ENCODE assay signal across 30 cellular contexts in the genomic region with DNA sequence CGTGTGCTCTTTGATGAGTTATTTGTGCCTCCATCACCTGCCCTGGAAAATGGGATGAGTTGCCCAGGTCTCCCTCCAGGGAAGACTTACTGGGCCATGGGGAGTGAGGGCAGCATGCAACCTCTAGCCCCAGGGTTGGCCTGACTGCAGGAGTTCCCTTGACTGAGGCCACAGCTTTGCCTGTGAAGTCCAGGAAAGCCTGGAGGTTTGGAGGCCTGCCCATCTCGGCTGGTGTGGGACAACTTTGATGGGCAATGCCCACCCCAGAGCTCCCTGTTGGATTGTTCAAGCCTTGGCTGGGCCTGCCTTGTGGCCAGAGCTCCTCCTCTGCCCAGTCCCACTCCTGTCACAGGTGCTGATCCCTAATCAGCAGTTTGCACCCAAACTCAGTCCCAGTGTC.
"Had no signal": no experiment of that assay in that cellular context is flagged by ENCODE, and none has a peak within 500 bp of the region (broad histone marks: within the 10 kb centered on the region; RNA-seq: fewer than 3 reads in every experiment).

No MANE protein-coding gene starts in this region.

- H3K27ac Mint-ChIP-seq: activated CD4-positive, alpha-beta memory T cell treated with anti-CD3 and anti-CD28 coated beads, Interleukin-2, amount 10 ng/mL, durations not matched to agents 7 days and 5 days; activated CD4-positive, alpha-beta T cell treated with anti-CD3 and anti-CD28 coated beads, Interleukin-2, amount 10 ng/mL, durations not matched to agents 7 days and 5 days; activated naive CD4-positive, alpha-beta T cell treated with anti-CD3 and anti-CD28 coated beads for 36 hours; activated naive CD4-positive, alpha-beta T cell treated with anti-CD3 and anti-CD28 coated beads, Interleukin-2, amount 50 U/mL, for 24 hours; activated naive CD8-positive, alpha-beta T cell treated with anti-CD3 and anti-CD28 coated beads for 36 hours; activated naive CD8-positive, alpha-beta T cell treated with anti-CD3 and anti-CD28 coated beads, Interleukin-2, amount 50 U/mL, for 24 hours; activated T-helper 1 cell treated with anti-CD3 and anti-CD28 coated beads, Interleukin-12 subunit alpha, Interleukin-12 subunit beta, Interleukin-2, Interleukin-4 antibody, amounts not matched to agents 30 ng/mL and 10 ng/mL and 1 ng/mL, durations not matched to agents 14 hours and 24 hours and 36 hours; activated T-helper 2 cell treated with anti-CD3 and anti-CD28 coated beads, Interferon-gamma antibody, Interleukin-2, Interleukin-4, amounts not matched to agents 10 μg/mL and 5 μg/mL and 100 μg/mL, durations not matched to agents 14 hours and 24 hours and 36 hours; dendritic cell treated with granulocyte-macrophage colony-stimulating factor and Interleukin-4, amounts not matched to agents 40 ng/mL and 50 ng/mL, for 4 days; endodermal cell; WTC11 had no signal

- H3K27ac ChIP-seq: adrenal gland, body of pancreas, coronary artery, dorsolateral prefrontal cortex, foreskin keratinocyte, gastrocnemius medialis, VCaP had no signal

- H3K4me3 Mint-ChIP-seq: activated CD4-positive, alpha-beta memory T cell treated with anti-CD3 and anti-CD28 coated beads, Interleukin-2, amount 10 ng/mL, durations not matched to agents 7 days and 5 days; activated CD4-positive, alpha-beta T cell treated with anti-CD3 and anti-CD28 coated beads, Interleukin-2, amount 10 ng/mL, durations not matched to agents 7 days and 5 days; activated naive CD4-positive, alpha-beta T cell treated with anti-CD3 and anti-CD28 coated beads for 36 hours; activated naive CD4-positive, alpha-beta T cell treated with anti-CD3 and anti-CD28 coated beads, Interleukin-2, amount 50 U/mL, for 24 hours; activated naive CD8-positive, alpha-beta T cell treated with anti-CD3 and anti-CD28 coated beads for 36 hours; activated naive CD8-positive, alpha-beta T cell treated with anti-CD3 and anti-CD28 coated beads, Interleukin-2, amount 50 U/mL, for 24 hours; activated T-helper 1 cell treated with anti-CD3 and anti-CD28 coated beads, Interleukin-12 subunit alpha, Interleukin-12 subunit beta, Interleukin-2, Interleukin-4 antibody, amounts not matched to agents 30 ng/mL and 10 ng/mL and 1 ng/mL, durations not matched to agents 14 hours and 24 hours and 36 hours; dendritic cell treated with granulocyte-macrophage colony-stimulating factor and Interleukin-4, amounts not matched to agents 40 ng/mL and 50 ng/mL, for 4 days; endodermal cell; WTC11 had no signal

- ATAC-seq: activated naive CD8-positive, alpha-beta T cell treated with anti-CD3 and anti-CD28 coated beads, Interleukin-2, amount 50 U/mL, for 24 hours; body of pancreas; esophagus mucosa; foreskin keratinocyte; gastrocnemius medialis; WTC11 had no signal

- DNase-seq: activated CD4-positive, alpha-beta memory T cell treated with anti-CD3 and anti-CD28 coated beads, Interleukin-2, amount 10 ng/mL, durations not matched to agents 7 days and 5 days; activated CD4-positive, alpha-beta T cell treated with anti-CD3 and anti-CD28 coated beads for 1 hour; activated CD4-positive, alpha-beta T cell treated with anti-CD3 and anti-CD28 coated beads for 4 hours; activated CD4-positive, alpha-beta T cell treated with anti-CD3 and anti-CD28 coated beads, Interleukin-2, amount 10 ng/mL, durations not matched to agents 7 days and 5 days; activated CD4-positive, alpha-beta T cell treated with anti-CD3 and anti-CD28 coated beads, Interleukin-2, amount 50 U/mL, for 4 hours; activated effector memory CD4-positive, alpha-beta T cell treated with anti-CD3 and anti-CD28 coated beads, Interleukin-2, amount 50 U/mL, for 16 hours; activated naive CD4-positive, alpha-beta T cell treated with anti-CD3 and anti-CD28 coated beads for 36 hours; activated naive CD8-positive, alpha-beta T cell treated with anti-CD3 and anti-CD28 coated beads for 36 hours; activated naive CD8-positive, alpha-beta T cell treated with anti-CD3 and anti-CD28 coated beads, Interleukin-2, amount 50 U/mL, for 24 hours; activated T-cell treated with anti-CD3 and anti-CD28 coated beads, Interleukin-2, amount 50 U/mL, for 1 hour; activated T-cell treated with anti-CD3 and anti-CD28 coated beads, Interleukin-2, amount 50 U/mL, for 48 hours; adrenal gland; amygdala; body of pancreas; central memory CD4-positive, alpha-beta T cell; dorsolateral prefrontal cortex; effector memory CD4-positive, alpha-beta T cell; endodermal cell; foreskin keratinocyte; gastrocnemius medialis; glutamatergic neuron; T-helper 2 cell had no signal

- H3K36me3 ChIP-seq: adrenal gland, gastrocnemius medialis had no signal

- H3K4me3 ChIP-seq: adrenal gland, body of pancreas, coronary artery, dorsolateral prefrontal cortex, gastrocnemius medialis had no signal

- H3K4me1 ChIP-seq: adrenal gland, body of pancreas, foreskin keratinocyte, gastrocnemius medialis had no signal

- H3K36me3 Mint-ChIP-seq: activated naive CD4-positive, alpha-beta T cell treated with anti-CD3 and anti-CD28 coated beads, Interleukin-2, amount 50 U/mL, for 24 hours; activated naive CD8-positive, alpha-beta T cell treated with anti-CD3 and anti-CD28 coated beads for 36 hours; WTC11 had no signal

- H3K9me3 Mint-ChIP-seq: activated CD4-positive, alpha-beta memory T cell treated with anti-CD3 and anti-CD28 coated beads, Interleukin-2, amount 10 ng/mL, durations not matched to agents 7 days and 5 days; activated CD4-positive, alpha-beta T cell treated with anti-CD3 and anti-CD28 coated beads, Interleukin-2, amount 10 ng/mL, durations not matched to agents 7 days and 5 days; activated naive CD4-positive, alpha-beta T cell treated with anti-CD3 and anti-CD28 coated beads for 36 hours; activated naive CD4-positive, alpha-beta T cell treated with anti-CD3 and anti-CD28 coated beads, Interleukin-2, amount 50 U/mL, for 24 hours; activated naive CD8-positive, alpha-beta T cell treated with anti-CD3 and anti-CD28 coated beads for 36 hours; activated naive CD8-positive, alpha-beta T cell treated with anti-CD3 and anti-CD28 coated beads, Interleukin-2, amount 50 U/mL, for 24 hours; activated T-helper 1 cell treated with anti-CD3 and anti-CD28 coated beads, Interleukin-12 subunit alpha, Interleukin-12 subunit beta, Interleukin-2, Interleukin-4 antibody, amounts not matched to agents 30 ng/mL and 10 ng/mL and 1 ng/mL, durations not matched to agents 14 hours and 24 hours and 36 hours; activated T-helper 2 cell treated with anti-CD3 and anti-CD28 coated beads, Interferon-gamma antibody, Interleukin-2, Interleukin-4, amounts not matched to agents 10 μg/mL and 5 μg/mL and 100 μg/mL, durations not matched to agents 14 hours and 24 hours and 36 hours; dendritic cell treated with granulocyte-macrophage colony-stimulating factor and Interleukin-4, amounts not matched to agents 40 ng/mL and 50 ng/mL, for 4 days; endodermal cell; WTC11 had no signal

- H3K27me3 ChIP-seq: adrenal gland, body of pancreas, foreskin keratinocyte, gastrocnemius medialis had no signal

- H3K9me3 ChIP-seq: adrenal gland, gastrocnemius medialis had no signal

- H3K4me1 Mint-ChIP-seq: activated CD4-positive, alpha-beta memory T cell treated with anti-CD3 and anti-CD28 coated beads, Interleukin-2, amount 10 ng/mL, durations not matched to agents 7 days and 5 days; activated CD4-positive, alpha-beta T cell treated with anti-CD3 and anti-CD28 coated beads, Interleukin-2, amount 10 ng/mL, durations not matched to agents 7 days and 5 days; activated naive CD4-positive, alpha-beta T cell treated with anti-CD3 and anti-CD28 coated beads, Interleukin-2, amount 50 U/mL, for 24 hours; activated naive CD8-positive, alpha-beta T cell treated with anti-CD3 and anti-CD28 coated beads for 36 hours; activated naive CD8-positive, alpha-beta T cell treated with anti-CD3 and anti-CD28 coated beads, Interleukin-2, amount 50 U/mL, for 24 hours; endodermal cell; WTC11 had no signal
